ENCODE assay signal across 9 cellular contexts in genomic region chr10:810351-810846, GRCh38.
DNase-seq lines count a peak whose midpoint lies in the region; ATAC-seq and TF ChIP-seq lines count a peak whose summit lies in the region.
"Had no signal": no experiment of that assay in that cellular context is flagged by ENCODE, and none has a peak within 500 bp of the region (broad histone marks: within the 10 kb centered on the region; RNA-seq: fewer than 3 reads in every experiment).

No MANE protein-coding gene starts in this region.

- H3K9me3 ChIP-seq in cardiac muscle cell (ENCODE audit: low read depth) (no peaks in the 10 kb centered on the region), aorta (ENCODE audit: control insufficient read depth, low read length) (no peaks in the 10 kb centered on the region)

- peak; percentile 45 for ATAC-seq in Right ventricle myocardium inferior
- ATAC-seq in SK-N-SH treated with all-trans-retinoic acid at 6 μM for 48 hours, result peak; percentile 36; the same call in 1 of the 3 replicates
- ATAC-seq in aorta (ENCODE audit: low FRiP score), result peak; percentile 59
- ATAC-seq in stimulated activated effector memory CD8-positive, alpha-beta T cell treated with anti-CD3 and anti-CD28 coated beads, Interleukin-12 subunit alpha, Interleukin-12 subunit beta, amount 100 ng/mL, for 72 hours, result no peak
- no peak for ATAC-seq in GM19463 (IDR thresholded peaks at IDR 0.05; ENCODE audit: unreplicated experiment)

- intact Hi-C loops in Right ventricle myocardium inferior (cut with DNase I) (loop anchor here (10.0 kb wide), 1 partner anchor 174 kb away; the partner anchor contains the start of gene GTPBP4), cardiac septum (cut with DNase I) (loop anchor here (10.0 kb wide), 1 partner anchor 124 kb away; the partner anchor contains the start of gene LARP4B), aorta (cut with DNase I) (loop anchor here (10.0 kb wide), 1 partner anchor 296 kb away; no protein-coding TSS in a partner anchor)

- no peaks in the 10 kb centered on the region for H3K9me3 Mint-ChIP-seq in stimulated activated effector memory CD8-positive, alpha-beta T cell treated with anti-CD3 and anti-CD28 coated beads, Interleukin-12 subunit alpha, Interleukin-12 subunit beta, amount 100 ng/mL, for 72 hours
- H3K9me3 Mint-ChIP-seq: activated naive CD8-positive, alpha-beta T cell treated with anti-CD3 and anti-CD28 coated beads, Interleukin-2, amount 10 ng/mL, durations not matched to agents 7 days and 5 days had no signal

- 73 to 75% methylated on average over 16 of the region's 16 CpGs for WGBS in aorta, 2 donors

- H3K27me3 ChIP-seq in cardiac muscle cell (no peaks in the 10 kb centered on the region), aorta (ENCODE audit: control insufficient read depth in 1 of 2, insufficient read depth in 2 of 2, low read length in 1 of 2) (no peaks in the 10 kb centered on the region)

- peak; percentile 51 for TF ChIP-seq CTCF in cardiac muscle cell (IDR thresholded peaks at IDR 0.05; ENCODE audit: low read depth, low read length)

- H3K27ac Mint-ChIP-seq in stimulated activated effector memory CD8-positive, alpha-beta T cell treated with anti-CD3 and anti-CD28 coated beads, Interleukin-12 subunit alpha, Interleukin-12 subunit beta, amount 100 ng/mL, for 72 hours, result no peak overlapping the region
- H3K27ac Mint-ChIP-seq: activated naive CD8-positive, alpha-beta T cell treated with anti-CD3 and anti-CD28 coated beads, Interleukin-2, amount 10 ng/mL, durations not matched to agents 7 days and 5 days had no signal

- peaks cover 96% of the 10 kb centered on the region for H3K36me3 Mint-ChIP-seq in stimulated activated effector memory CD8-positive, alpha-beta T cell treated with anti-CD3 and anti-CD28 coated beads, Interleukin-12 subunit alpha, Interleukin-12 subunit beta, amount 100 ng/mL, for 72 hours

- peaks cover 40% of the 10 kb centered on the region for H3K36me3 ChIP-seq in cardiac muscle cell
- no peaks in the 10 kb centered on the region for H3K36me3 ChIP-seq in aorta (ENCODE audit: control insufficient read depth in 1 of 2, insufficient read depth in 2 of 2, low read length in 1 of 2)

- no peak overlapping the region for H3K4me3 Mint-ChIP-seq in stimulated activated effector memory CD8-positive, alpha-beta T cell treated with anti-CD3 and anti-CD28 coated beads, Interleukin-12 subunit alpha, Interleukin-12 subunit beta, amount 100 ng/mL, for 72 hours
- H3K4me3 Mint-ChIP-seq: activated naive CD8-positive, alpha-beta T cell treated with anti-CD3 and anti-CD28 coated beads, Interleukin-2, amount 10 ng/mL, durations not matched to agents 7 days and 5 days had no signal

- no peak overlapping the region for H3K27ac ChIP-seq in cardiac muscle cell
- H3K27ac ChIP-seq in aorta (ENCODE audit: low read depth in 1 of 2, low read length in 2 of 2), result no peak overlapping the region

- H3K4me1 Mint-ChIP-seq in stimulated activated effector memory CD8-positive, alpha-beta T cell treated with anti-CD3 and anti-CD28 coated beads, Interleukin-12 subunit alpha, Interleukin-12 subunit beta, amount 100 ng/mL, for 72 hours, result peaks cover 15% of the 10 kb centered on the region
- H3K4me1 Mint-ChIP-seq: activated naive CD8-positive, alpha-beta T cell treated with anti-CD3 and anti-CD28 coated beads, Interleukin-2, amount 10 ng/mL, durations not matched to agents 7 days and 5 days had no signal

- no peak for DNase-seq in Right ventricle myocardium inferior (ENCODE audit: missing footprints)
- DNase-seq in cardiac septum (ENCODE audit: low spot score), result no peak
- peak; percentile 61 to 88 for DNase-seq in cardiac muscle cell (ENCODE audit: low read depth in 1 of 2, low spot score in 1 of 2)
- DNase-seq in aorta, result no peak
- DNase-seq in stimulated activated effector memory CD8-positive, alpha-beta T cell treated with anti-CD3 and anti-CD28 coated beads, Interleukin-12 subunit alpha, Interleukin-12 subunit beta, amount 100 ng/mL, for 72 hours (ENCODE audit: low spot score in 2 of 2), result no peak
- DNase-seq in middle frontal gyrus (ENCODE audit: extremely low spot score, low spot score), result no peak
- DNase-seq: activated naive CD8-positive, alpha-beta T cell treated with anti-CD3 and anti-CD28 coated beads, Interleukin-2, amount 10 ng/mL, durations not matched to agents 7 days and 5 days had no signal

- H3K4me3 ChIP-seq in cardiac muscle cell (no peak overlapping the region), aorta (ENCODE audit: low read length in 2 of 2) (no peak overlapping the region)

- peaks cover 8% of the 10 kb centered on the region for H3K4me1 ChIP-seq in cardiac muscle cell (ENCODE audit: low read depth)
- no peaks in the 10 kb centered on the region for H3K4me1 ChIP-seq in aorta (ENCODE audit: control insufficient read depth in 1 of 2, insufficient read depth in 2 of 2, low read length in 2 of 2)

TF ChIP-seq in SK-N-SH treated with all-trans-retinoic acid at 6 μM for 48 hours, 23 proteins besides CTCF, POLR2A, EP300 and RAD21 (continues in another document):
- TF ChIP-seq SNAI2 (CRISPR knock-in tag; IDR thresholded peaks at IDR 0.05) (no peak), BACH2 (CRISPR knock-in tag; IDR thresholded peaks at IDR 0.05; ENCODE audit: borderline replicate concordance) (no peak), CSDC2 (CRISPR knock-in tag; IDR thresholded peaks at IDR 0.05) (no peak), POU6F1 (CRISPR knock-in tag; IDR thresholded peaks at IDR 0.05; ENCODE audit: borderline replicate concordance, low read depth) (no peak), GLIS3 (CRISPR knock-in tag; IDR thresholded peaks at IDR 0.05) (no peak), RARB (CRISPR knock-in tag; IDR thresholded peaks at IDR 0.05) (no peak), OSR1 (CRISPR knock-in tag; IDR thresholded peaks at IDR 0.05) (no peak), ESRRG (CRISPR knock-in tag; IDR thresholded peaks at IDR 0.05) (no peak)
- TF ChIP-seq, protein P1, sequence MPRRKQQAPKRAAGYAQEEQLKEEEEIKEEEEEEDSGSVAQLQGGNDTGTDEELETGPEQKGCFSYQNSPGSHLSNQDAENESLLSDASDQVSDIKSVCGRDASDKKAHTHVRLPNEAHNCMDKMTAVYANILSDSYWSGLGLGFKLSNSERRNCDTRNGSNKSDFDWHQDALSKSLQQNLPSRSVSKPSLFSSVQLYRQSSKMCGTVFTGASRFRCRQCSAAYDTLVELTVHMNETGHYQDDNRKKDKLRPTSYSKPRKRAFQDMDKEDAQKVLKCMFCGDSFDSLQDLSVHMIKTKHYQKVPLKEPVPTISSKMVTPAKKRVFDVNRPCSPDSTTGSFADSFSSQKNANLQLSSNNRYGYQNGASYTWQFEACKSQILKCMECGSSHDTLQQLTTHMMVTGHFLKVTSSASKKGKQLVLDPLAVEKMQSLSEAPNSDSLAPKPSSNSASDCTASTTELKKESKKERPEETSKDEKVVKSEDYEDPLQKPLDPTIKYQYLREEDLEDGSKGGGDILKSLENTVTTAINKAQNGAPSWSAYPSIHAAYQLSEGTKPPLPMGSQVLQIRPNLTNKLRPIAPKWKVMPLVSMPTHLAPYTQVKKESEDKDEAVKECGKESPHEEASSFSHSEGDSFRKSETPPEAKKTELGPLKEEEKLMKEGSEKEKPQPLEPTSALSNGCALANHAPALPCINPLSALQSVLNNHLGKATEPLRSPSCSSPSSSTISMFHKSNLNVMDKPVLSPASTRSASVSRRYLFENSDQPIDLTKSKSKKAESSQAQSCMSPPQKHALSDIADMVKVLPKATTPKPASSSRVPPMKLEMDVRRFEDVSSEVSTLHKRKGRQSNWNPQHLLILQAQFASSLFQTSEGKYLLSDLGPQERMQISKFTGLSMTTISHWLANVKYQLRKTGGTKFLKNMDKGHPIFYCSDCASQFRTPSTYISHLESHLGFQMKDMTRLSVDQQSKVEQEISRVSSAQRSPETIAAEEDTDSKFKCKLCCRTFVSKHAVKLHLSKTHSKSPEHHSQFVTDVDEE (CRISPR knock-in tag; IDR thresholded peaks at IDR 0.05), result no peak
- TF ChIP-seq, protein P2, sequence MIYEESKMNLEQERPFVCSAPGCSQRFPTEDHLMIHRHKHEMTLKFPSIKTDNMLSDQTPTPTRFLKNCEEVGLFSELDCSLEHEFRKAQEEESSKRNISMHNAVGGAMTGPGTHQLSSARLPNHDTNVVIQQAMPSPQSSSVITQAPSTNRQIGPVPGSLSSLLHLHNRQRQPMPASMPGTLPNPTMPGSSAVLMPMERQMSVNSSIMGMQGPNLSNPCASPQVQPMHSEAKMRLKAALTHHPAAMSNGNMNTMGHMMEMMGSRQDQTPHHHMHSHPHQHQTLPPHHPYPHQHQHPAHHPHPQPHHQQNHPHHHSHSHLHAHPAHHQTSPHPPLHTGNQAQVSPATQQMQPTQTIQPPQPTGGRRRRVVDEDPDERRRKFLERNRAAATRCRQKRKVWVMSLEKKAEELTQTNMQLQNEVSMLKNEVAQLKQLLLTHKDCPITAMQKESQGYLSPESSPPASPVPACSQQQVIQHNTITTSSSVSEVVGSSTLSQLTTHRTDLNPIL (CRISPR knock-in tag; IDR thresholded peaks at IDR 0.05; ENCODE audit: low read depth), result no peak

Comparison
In these comparisons a context has a peak if more than half of its experiments do, and no peak if none do; other contexts are left out.
1. DNase-seq: peak in cardiac muscle cell (2 of 2); none in Right ventricle myocardium inferior (single experiment), cardiac septum (single experiment), aorta (0 of 2), stimulated activated effector memory CD8-positive, alpha-beta T cell treated with anti-CD3 and anti-CD28 coated beads, Interleukin-12 subunit alpha, Interleukin-12 subunit beta, amount 100 ng/mL, for 72 hours (0 of 2) and middle frontal gyrus (single experiment).
2. ATAC-seq: peak in Right ventricle myocardium inferior (single experiment), SK-N-SH treated with all-trans-retinoic acid at 6 μM for 48 hours (single experiment) and aorta (single experiment); none in stimulated activated effector memory CD8-positive, alpha-beta T cell treated with anti-CD3 and anti-CD28 coated beads, Interleukin-12 subunit alpha, Interleukin-12 subunit beta, amount 100 ng/mL, for 72 hours (single experiment) and GM19463 (single experiment).